ENCODE assay signal across 1 cellular context in genomic region chr16:85657267-85657650, GRCh38.
TF ChIP-seq lines count a peak whose summit lies in the region.

No MANE protein-coding gene starts in this region.

TF ChIP-seq in H1, 55 proteins besides CTCF, POLR2A, EP300 and RAD21:
- TF ChIP-seq BACH1 (IDR thresholded peaks at IDR 0.05; ENCODE audit: low read length) (no peak), JUN (IDR thresholded peaks at IDR 0.05; ENCODE audit: low read depth, low read length) (no peak), E2F6 (IDR thresholded peaks at IDR 0.05) (no peak), GABPA (IDR thresholded peaks at IDR 0.05; ENCODE audit: borderline replicate concordance, insufficient read depth, low read length) (no peak), BCL11A (IDR thresholded peaks at IDR 0.05; ENCODE audit: low read depth in 2 of 2, low read length in 2 of 2) (no peak), SP4 (IDR thresholded peaks at IDR 0.05; ENCODE audit: low read length) (no peak), BRCA1 (IDR thresholded peaks at IDR 0.05; ENCODE audit: low read depth, low read length) (no peak), CBX8 (IDR thresholded peaks at IDR 0.05; ENCODE audit: borderline replicate concordance, low read depth, low read length) (no peak), YY1 (IDR thresholded peaks at IDR 0.05; ENCODE audit: low read depth, low read length) (no peak), TAF7 (optimal IDR thresholded peaks at IDR 0.05; ENCODE audit: borderline replicate concordance, low read depth, low read length) (no peak), SRF (IDR thresholded peaks at IDR 0.05; ENCODE audit: low read depth, low read length) (no peak), EZH2 (IDR thresholded peaks at IDR 0.05; ENCODE audit: low read depth, low read length, severe bottlenecking) (no peak)
